ENCODE assay signal across 8 cellular contexts in the genomic region with DNA sequence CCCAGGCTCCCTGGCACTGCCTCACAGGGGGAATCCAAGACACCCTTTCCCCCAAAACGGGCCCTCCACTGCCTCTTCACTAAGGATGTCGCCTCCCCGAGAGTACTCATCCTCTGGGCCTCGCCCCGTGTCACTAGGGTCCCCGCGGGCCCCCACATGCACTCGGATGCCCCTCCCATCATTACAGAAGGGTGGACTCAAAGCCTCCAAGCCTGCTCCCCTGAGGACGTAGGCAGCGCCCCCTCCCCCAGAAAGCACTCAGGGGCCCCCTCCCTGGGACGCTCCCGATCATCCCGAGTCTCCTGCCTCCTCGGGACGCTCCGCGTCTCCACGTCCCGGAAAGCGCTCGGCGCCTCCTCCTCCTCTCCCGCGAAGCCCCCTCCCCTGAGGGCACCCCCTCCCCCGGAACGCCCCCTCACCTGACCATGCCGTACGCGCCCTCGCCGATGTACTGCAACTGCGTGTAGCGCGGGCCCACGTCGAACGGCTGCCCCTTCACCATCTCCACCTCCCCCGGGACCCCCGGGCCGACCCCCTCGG. TPM values are rescaled to one million over a fixed set of nuclear protein-coding genes. Genes with fewer than 3 reads are reported as not detected.
DNase-seq lines count a peak whose midpoint lies in the region; FAIRE-seq and TF ChIP-seq lines count a peak whose summit lies in the region.

No MANE protein-coding gene starts in this region.

- H3K9me3 ChIP-seq in ectodermal cell (ENCODE audit: control insufficient read depth, low read length), result no peaks in the 10 kb centered on the region
- H3K9me3 ChIP-seq in mucosa of rectum (ENCODE audit: control insufficient read depth in 2 of 2, low read length in 2 of 2), result no peaks in the 10 kb centered on the region
- H3K9me3 ChIP-seq in uterus, result no peaks in the 10 kb centered on the region

- TF ChIP-seq POLR2A in uterus (IDR thresholded peaks at IDR 0.05), result no peak

- intact Hi-C loops in uterus (cut with DNase I; ENCODE audit: low total_unique reads), result no loop called here

- TF ChIP-seq CTCF in uterus (IDR thresholded peaks at IDR 0.05), result no peak

- FAIRE-seq in RCC 7860 (lab: Jason Lieb, UNC), result no peak

- 2% methylated on average over 33 to 41 of the region's 41 CpGs for WGBS in ectodermal cell, 2 experiments

- H3K9ac ChIP-seq in mucosa of rectum (ENCODE audit: low read depth in 1 of 2, low read length in 2 of 2), result peak overlapping the region; percentile 95 to 97

- H3K27ac ChIP-seq in ectodermal cell (ENCODE audit: insufficient read depth, low read depth, low read length, poor library complexity, severe bottlenecking), result no peak overlapping the region
- H3K27ac ChIP-seq in mucosa of rectum (ENCODE audit: low read depth in 2 of 2, low read length in 2 of 2), result peak overlapping the region; percentile 95 to 97
- H3K27ac ChIP-seq in uterus, result peak overlapping the region; percentile 92 to 95

- H3K4me3 ChIP-seq in ectodermal cell (ENCODE audit: insufficient read depth, low read depth, low read length), result peak overlapping the region; percentile 55
- H3K4me3 ChIP-seq in mucosa of rectum (ENCODE audit: low read length in 2 of 2), result peak overlapping the region; percentile 75 to 83
- H3K4me3 ChIP-seq in uterus, result peak overlapping the region; percentile 66 to 99

- DNase-seq in NCI-H2227 (lab: John Stamatoyannopoulos, UW; ENCODE audit: unreplicated experiment) (peak; percentile 80), NCI-H2227 treated with DMSO at 0.1 percent for 48 hours (lab: John Stamatoyannopoulos, UW) (no peak), SK-N-DZ (ENCODE audit: low spot score) (peak; percentile 34), uterus (no peak), RCC 7860 (ENCODE audit: low spot score) (no peak), NCI-H446 treated with DMSO at 0.1 percent for 48 hours (lab: John Stamatoyannopoulos, UW) (no peak)

- H3K4me1 ChIP-seq in ectodermal cell (ENCODE audit: control insufficient read depth, insufficient read depth, low read length) (no peaks in the 10 kb centered on the region), mucosa of rectum (ENCODE audit: control insufficient read depth in 2 of 2, insufficient read depth in 2 of 2, low read length in 2 of 2) (peaks cover 33 to 50% of the 10 kb centered on the region in 2 donors), uterus (no peaks in the 10 kb centered on the region)

- H3K27me3 ChIP-seq in ectodermal cell (ENCODE audit: control insufficient read depth, insufficient read depth, low read length, poor library complexity, severe bottlenecking) (no peaks in the 10 kb centered on the region), mucosa of rectum (ENCODE audit: control insufficient read depth in 2 of 2, insufficient read depth in 2 of 2, low read length in 2 of 2) (no peaks in the 10 kb centered on the region), uterus (no peaks in the 10 kb centered on the region)

- H3K36me3 ChIP-seq in ectodermal cell (ENCODE audit: control insufficient read depth, insufficient read depth, low read length) (peaks cover 5% of the 10 kb centered on the region), mucosa of rectum (ENCODE audit: control insufficient read depth in 2 of 2, insufficient read depth in 2 of 2, low read length in 2 of 2) (peaks cover 15 to 16% of the 10 kb centered on the region in 2 donors), uterus (no peaks in the 10 kb centered on the region)

RNA-seq across cellular contexts. Expression of a gene that starts 0.3 kb away (rescaled TPM):
- polyA plus RNA-seq in SK-N-DZ (2014; cell fraction: cytosol; rRNA removed), result 50.3 and 54.8 TPM in 2 replicates
- 24.1 and 54.7 TPM in 2 replicates for polyA plus RNA-seq in SK-N-DZ (2014; cell fraction: nucleus; rRNA removed)
- polyA plus RNA-seq in ectodermal cell (2013, experiment 1 of 4), result 85.0 TPM
- 94.4 TPM for polyA plus RNA-seq in ectodermal cell (2013, experiment 2 of 4)
- polyA plus RNA-seq in ectodermal cell (2013, experiment 3 of 4), result 64.0 TPM
- 74.4 TPM for polyA plus RNA-seq in ectodermal cell (2013, experiment 4 of 4)
- total RNA-seq in uterus, result 100 to 1,000 TPM in 1 of 4 donors, 10 to 100 TPM in 3; 19.9 to 143 (median 39.4) TPM

RNA-seq across cellular contexts. Expression of a gene that starts 9.4 kb away (rescaled TPM):
- polyA plus RNA-seq in SK-N-DZ (2014; cell fraction: cytosol; rRNA removed), result 0.80 and 1.8 TPM in 2 replicates
- 20.8 and 35.5 TPM in 2 replicates for polyA plus RNA-seq in SK-N-DZ (2014; cell fraction: nucleus; rRNA removed)
- polyA plus RNA-seq in ectodermal cell (2013, experiment 1 of 4), result 3.9 TPM
- polyA plus RNA-seq in ectodermal cell (2013, experiment 2 of 4), result 3.8 TPM
- polyA plus RNA-seq in ectodermal cell (2013, experiment 3 of 4), result 4.5 TPM
- 5.7 TPM for polyA plus RNA-seq in ectodermal cell (2013, experiment 4 of 4)
- total RNA-seq in uterus, result 10 to 100 TPM in 1 of 4 donors, 1 to 10 TPM in 2, not detected in 1; 1.4 to 16.7 (median 2.3) TPM

RNA-seq across cellular contexts. Expression of a gene that starts 26.7 kb away (rescaled TPM):
- polyA plus RNA-seq in SK-N-DZ (2014; cell fraction: cytosol; rRNA removed), result 58.9 and 69.6 TPM in 2 replicates
- polyA plus RNA-seq in SK-N-DZ (2014; cell fraction: nucleus; rRNA removed), result 80.0 and 87.0 TPM in 2 replicates
- polyA plus RNA-seq in ectodermal cell (2013, experiment 1 of 4), result 23.2 TPM
- 21.3 TPM for polyA plus RNA-seq in ectodermal cell (2013, experiment 2 of 4)
- 31.1 TPM for polyA plus RNA-seq in ectodermal cell (2013, experiment 3 of 4)
- 32.3 TPM for polyA plus RNA-seq in ectodermal cell (2013, experiment 4 of 4)
- 100 to 1,000 TPM in 1 of 4 donors, 10 to 100 TPM in 2, 1 to 10 TPM in 1; 9.2 to 158 (median 36.4) TPM for total RNA-seq in uterus

RNA-seq across cellular contexts. Expression of a gene that starts 31.0 kb away (rescaled TPM):
- polyA plus RNA-seq in SK-N-DZ (2014; cell fraction: cytosol; rRNA removed), result 4.4 and 5.4 TPM in 2 replicates
- 6.4 and 6.9 TPM in 2 replicates for polyA plus RNA-seq in SK-N-DZ (2014; cell fraction: nucleus; rRNA removed)
- 3.0 TPM for polyA plus RNA-seq in ectodermal cell (2013, experiment 1 of 4)
- polyA plus RNA-seq in ectodermal cell (2013, experiment 2 of 4), result 3.0 TPM
- polyA plus RNA-seq in ectodermal cell (2013, experiment 3 of 4), result 4.1 TPM
- 3.5 TPM for polyA plus RNA-seq in ectodermal cell (2013, experiment 4 of 4)
- 1 to 10 TPM in 1 of 4 donors, under 1 TPM in 1, not detected in 2; 0.21 to 1.3 TPM for total RNA-seq in uterus

RNA-seq across cellular contexts. Expression of a gene that starts 46.9 kb away (rescaled TPM):
- 143 and 189 TPM in 2 replicates for polyA plus RNA-seq in SK-N-DZ (2014; cell fraction: cytosol; rRNA removed)
- polyA plus RNA-seq in SK-N-DZ (2014; cell fraction: nucleus; rRNA removed), result 132 and 167 TPM in 2 replicates
- polyA plus RNA-seq in ectodermal cell (2013, experiment 1 of 4), result 181 TPM
- polyA plus RNA-seq in ectodermal cell (2013, experiment 2 of 4), result 173 TPM
- 148 TPM for polyA plus RNA-seq in ectodermal cell (2013, experiment 3 of 4)
- polyA plus RNA-seq in ectodermal cell (2013, experiment 4 of 4), result 151 TPM
- total RNA-seq in uterus, result 10 to 100 TPM; 15.6 to 78.5 (median 64.5) TPM

Comparison
In these comparisons a context has a peak if more than half of its experiments do, and no peak if none do; other contexts are left out.
1. DNase-seq: peak in NCI-H2227 (single experiment) and SK-N-DZ (single experiment); none in NCI-H2227 treated with DMSO at 0.1 percent for 48 hours (single experiment), uterus (0 of 2), RCC 7860 (single experiment) and NCI-H446 treated with DMSO at 0.1 percent for 48 hours (single experiment).
2. Peak in every context shown above with its lines, with median percentiles within 50 percentile points of each other: H3K4me3 ChIP-seq.